9 cellular contexts compared by ENCODE assay signal in genomic region chr1:2529776-2530500, GRCh38. TPM values are rescaled to one million over a fixed set of nuclear protein-coding genes. Genes with fewer than 3 reads are reported as not detected.
DNase-seq lines count a peak whose midpoint lies in the region; ATAC-seq and TF ChIP-seq lines count a peak whose summit lies in the region.
"Had no signal": no experiment of that assay in that cellular context is flagged by ENCODE, and none has a peak within 500 bp of the region (broad histone marks: within the 10 kb centered on the region; RNA-seq: fewer than 3 reads in every experiment).

Gene HES5 (minus strand): TSS chr1:2530263. CDS start chr1:2530164, 99 bp downstream.

- peaks cover 40 to 45% of the 10 kb centered on the region in 2 donors for H3K4me1 ChIP-seq in mucosa of rectum (ENCODE audit: control insufficient read depth in 2 of 2, insufficient read depth in 2 of 2, low read length in 2 of 2)

- ATAC-seq in central memory CD8-positive, alpha-beta T cell (replicated peaks; ENCODE audit: extremely low read depth, poor library complexity, severe bottlenecking) = no peak
- ATAC-seq in HG02763 (IDR thresholded peaks at IDR 0.05; ENCODE audit: unreplicated experiment) (no peak), GM18517 (IDR thresholded peaks at IDR 0.05; ENCODE audit: unreplicated experiment) (no peak)

- peak within 1 kb of the TSS; percentile 62 to 75 for H3K27ac ChIP-seq in mucosa of rectum (ENCODE audit: low read depth in 2 of 2, low read length in 2 of 2)
- H3K27ac ChIP-seq: SJSA1 had no signal

- peaks cover 44 to 78% (median 67%) of the 10 kb centered on the region in 3 donors for H3K27me3 Mint-ChIP-seq in CD14-positive monocyte (ENCODE audit: low read depth in 3 of 3)
- peaks cover 24% of the 10 kb centered on the region for H3K27me3 Mint-ChIP-seq in central memory CD8-positive, alpha-beta T cell

- H3K36me3 Mint-ChIP-seq in CD14-positive monocyte = peaks cover 3 to 5% of the 10 kb centered on the region in 2 donors
- H3K36me3 Mint-ChIP-seq in central memory CD8-positive, alpha-beta T cell (ENCODE audit: insufficient read depth) = peaks cover 3% of the 10 kb centered on the region

- TF ChIP-seq CTCF in CD14-positive monocyte (IDR thresholded peaks at IDR 0.05) = no peak

- peaks cover 0 to 11% (median 0%) of the 10 kb centered on the region in 7 donors for H3K9me3 Mint-ChIP-seq in CD14-positive monocyte
- H3K9me3 Mint-ChIP-seq in central memory CD8-positive, alpha-beta T cell = no peaks in the 10 kb centered on the region

- no peaks in the 10 kb centered on the region for H3K9me3 ChIP-seq in mucosa of rectum (ENCODE audit: control insufficient read depth in 2 of 2, low read length in 2 of 2)
- H3K9me3 ChIP-seq: SJSA1 had no signal

- peak within 1 kb of the TSS; percentile 48 to 52 for H3K4me3 ChIP-seq in mucosa of rectum (ENCODE audit: low read length in 2 of 2)
- H3K4me3 ChIP-seq: SJSA1 had no signal

- no peak within 1 kb of the TSS for H3K27ac Mint-ChIP-seq in CD14-positive monocyte
- no peak within 1 kb of the TSS for H3K27ac Mint-ChIP-seq in central memory CD8-positive, alpha-beta T cell (ENCODE audit: low read depth)

- H3K9ac ChIP-seq in mucosa of rectum (ENCODE audit: low read depth in 1 of 2, low read length in 2 of 2) = peak within 1 kb of the TSS; percentile 47 to 58

- peaks cover 7 to 12% of the 10 kb centered on the region in 2 donors for H3K27me3 ChIP-seq in mucosa of rectum (ENCODE audit: control insufficient read depth in 2 of 2, insufficient read depth in 2 of 2, low read length in 2 of 2)

- peak within 1 kb of the TSS; percentile 39 to 78 for H3K4me3 Mint-ChIP-seq in CD14-positive monocyte
- H3K4me3 Mint-ChIP-seq in central memory CD8-positive, alpha-beta T cell = peak within 1 kb of the TSS; percentile 72

- DNase-seq in CD14-positive monocyte (ENCODE audit: low spot score) (no peak), NCI-H1930 (lab: John Stamatoyannopoulos, UW) (peak; percentile 56 to 71), NCI-H524 treated with DMSO at 0.1 percent for 48 hours (lab: John Stamatoyannopoulos, UW) (no peak), NOMO-1 (lab: John Stamatoyannopoulos, UW; ENCODE audit: unreplicated experiment in 2 of 2) (no peak)
- DNase-seq in central memory CD8-positive, alpha-beta T cell (ENCODE audit: low spot score in 2 of 2) = no peak

- peaks cover 19% of the 10 kb centered on the region for H3K4me1 Mint-ChIP-seq in CD14-positive monocyte
- peaks cover 15% of the 10 kb centered on the region for H3K4me1 Mint-ChIP-seq in central memory CD8-positive, alpha-beta T cell

- H3K36me3 ChIP-seq in mucosa of rectum (ENCODE audit: control insufficient read depth in 2 of 2, insufficient read depth in 2 of 2, low read length in 2 of 2) = no peaks in the 10 kb centered on the region

- intact Hi-C loops in CD14-positive monocyte (cut with micrococcal nuclease) = loop anchor here (5.0 to 10.0 kb wide), 5 partner anchors 57 to 325 kb away; partner anchors contain the start of genes MORN1 (in 1 of the 2), PEX10 (in 1 of the 2), PRXL2B (in 1 of the 2) and RER1 (in 1 of the 2)

RNA-seq across cellular contexts. Expression of gene HES5, which starts in this region (rescaled TPM):
- polyA plus RNA-seq in CD14-positive monocyte = not detected

Comparison
In these comparisons a context has a peak if more than half of its experiments do, and no peak if none do; other contexts are left out.
1. DNase-seq: peak in NCI-H1930 (2 of 2); none in CD14-positive monocyte (single experiment), central memory CD8-positive, alpha-beta T cell (0 of 2), NCI-H524 treated with DMSO at 0.1 percent for 48 hours (single experiment) and NOMO-1 (0 of 2).